In the genomic region with DNA sequence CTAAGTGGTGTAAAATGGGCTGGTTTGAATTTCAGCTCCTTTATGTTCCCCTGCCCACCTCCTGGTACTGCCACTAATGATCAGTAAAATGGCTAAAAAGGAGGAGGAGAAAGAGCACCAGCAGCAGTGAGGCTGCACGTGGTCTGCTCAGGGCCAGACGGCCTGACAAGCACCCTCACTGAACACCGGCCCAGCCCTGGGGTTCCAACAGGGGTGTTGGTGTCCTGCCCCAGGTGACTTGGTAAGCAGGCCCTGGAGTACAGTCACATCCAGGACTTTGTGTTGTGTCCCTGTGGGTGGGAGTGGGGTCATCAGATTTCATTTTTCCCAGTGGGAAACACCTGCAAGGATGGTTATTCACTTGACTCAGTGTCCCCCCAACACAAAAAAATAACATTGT, we compare ENCODE assay signal across 20 cellular contexts.
"Had no signal": no experiment of that assay in that cellular context is flagged by ENCODE, and none has a peak within 500 bp of the region (broad histone marks: within the 10 kb centered on the region; RNA-seq: fewer than 3 reads in every experiment).

No MANE protein-coding gene starts in this region.

- H3K27me3 ChIP-seq: testis, uterus had no signal

- H3K4me1 ChIP-seq: uterus had no signal

- H3K36me3 ChIP-seq: uterus had no signal

- H3K27ac Mint-ChIP-seq: activated CD4-positive, alpha-beta T cell treated with anti-CD3 and anti-CD28 coated beads, Interleukin-2, amount 10 ng/mL, durations not matched to agents 7 days and 5 days; dendritic cell treated with granulocyte-macrophage colony-stimulating factor and Interleukin-4, amounts not matched to agents 40 ng/mL and 50 ng/mL, for 4 days; T-helper 2 cell treated with Interferon-gamma antibody and Interleukin-4, amounts not matched to agents 5 μg/mL and 100 μg/mL, for 36 hours had no signal

- H3K9me3 Mint-ChIP-seq: activated CD4-positive, alpha-beta T cell treated with anti-CD3 and anti-CD28 coated beads, Interleukin-2, amount 10 ng/mL, durations not matched to agents 7 days and 5 days; activated T-cell treated with anti-CD3 and anti-CD28 coated beads, Interleukin-2, amount 50 U/mL, for 72 hours; brain; dendritic cell treated with granulocyte-macrophage colony-stimulating factor and Interleukin-4, amounts not matched to agents 40 ng/mL and 50 ng/mL, for 4 days; T-helper 2 cell treated with Interferon-gamma antibody and Interleukin-4, amounts not matched to agents 5 μg/mL and 100 μg/mL, for 36 hours had no signal

- H3K4me3 ChIP-seq: mucosa of descending colon, testis, uterus had no signal

- H3K4me3 Mint-ChIP-seq: activated CD4-positive, alpha-beta T cell treated with anti-CD3 and anti-CD28 coated beads, Interleukin-2, amount 10 ng/mL, durations not matched to agents 7 days and 5 days; activated T-cell treated with anti-CD3 and anti-CD28 coated beads, Interleukin-2, amount 50 U/mL, for 72 hours; dendritic cell treated with granulocyte-macrophage colony-stimulating factor and Interleukin-4, amounts not matched to agents 40 ng/mL and 50 ng/mL, for 4 days; T-helper 2 cell treated with Interferon-gamma antibody and Interleukin-4, amounts not matched to agents 5 μg/mL and 100 μg/mL, for 36 hours had no signal

- DNase-seq: activated CD4-positive, alpha-beta T cell treated with anti-CD3 and anti-CD28 coated beads, Interleukin-2, amount 10 ng/mL, durations not matched to agents 7 days and 5 days; activated CD8-positive, alpha-beta memory T cell treated with anti-CD3 and anti-CD28 coated beads, Interleukin-2, amount 50 U/mL, for 48 hours; activated effector memory CD4-positive, alpha-beta T cell treated with Interleukin-2 at 50 U/mL for 16 hours; activated naive CD4-positive, alpha-beta T cell treated with anti-CD3 and anti-CD28 coated beads, Interleukin-2, amount 50 U/mL, for 16 hours; activated T-cell treated with anti-CD3 and anti-CD28 coated beads, Interleukin-2, amount 50 U/mL, for 72 hours; anterior cingulate cortex; caudate nucleus; effector CD4-positive, alpha-beta T cell; erythroblast; retina; stimulated activated CD4-positive, alpha-beta T cell treated with anti-CD3 and anti-CD28 coated beads, Interleukin-4, amount 100 ng/mL, for 1 hour; stimulated activated naive CD4-positive, alpha-beta T cell; testis; trophoblast cell; uterus had no signal

- H3K36me3 Mint-ChIP-seq: brain had no signal

- H3K27ac ChIP-seq: testis, uterus, VCaP had no signal

- H3K9me3 ChIP-seq: mucosa of descending colon, testis, uterus had no signal
